1 cellular context compared by ENCODE assay signal in the genomic region with DNA sequence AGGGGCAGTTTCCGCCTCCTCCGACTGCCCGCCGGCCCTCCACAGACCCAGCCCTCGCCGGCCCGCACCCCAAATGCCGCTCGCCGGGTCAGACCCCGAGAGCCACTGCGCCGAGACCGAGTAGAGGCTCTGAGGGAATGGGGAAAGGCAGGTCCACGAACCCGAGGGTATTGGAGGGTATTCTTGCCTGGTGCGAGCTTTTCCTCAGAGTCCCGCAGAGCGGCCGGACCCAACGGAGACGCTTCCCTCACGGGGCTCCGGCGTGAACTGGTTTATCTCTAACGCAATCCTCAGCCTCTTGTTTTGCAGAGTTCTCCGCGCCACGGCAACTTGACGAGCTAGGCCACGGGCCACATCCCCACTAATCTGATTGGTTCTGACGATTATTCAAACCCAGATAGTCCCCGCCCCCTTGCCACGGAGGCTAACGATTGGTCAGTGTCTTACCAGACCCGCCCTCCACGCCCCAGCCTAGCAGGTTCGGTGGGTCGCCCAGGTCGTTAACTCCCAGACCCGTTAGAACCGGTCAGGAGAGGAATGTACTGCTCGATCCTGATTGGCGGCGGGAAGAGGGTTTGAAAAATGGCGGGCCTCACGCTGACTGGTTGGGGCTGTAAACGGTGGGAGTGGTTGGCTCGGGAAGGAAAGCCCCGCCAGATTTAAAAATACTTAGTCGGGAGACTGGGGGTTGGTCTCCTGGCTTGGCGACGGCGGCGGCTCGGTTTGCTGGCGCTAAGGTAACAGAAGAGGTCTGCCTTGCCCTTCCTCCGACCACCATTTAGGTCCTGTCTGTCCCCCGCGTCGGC.
TF ChIP-seq lines count a peak whose summit lies in the region.

A gene (minus strand): TSS at position 274 of the 806 bp plus-strand sequence. CDS start 709 bp downstream, outside the sequence.

TF ChIP-seq in GM12878, 131 proteins besides CTCF, POLR2A, EP300 and RAD21 (continued from another document and continues in another):
- TF ChIP-seq, protein P1, sequence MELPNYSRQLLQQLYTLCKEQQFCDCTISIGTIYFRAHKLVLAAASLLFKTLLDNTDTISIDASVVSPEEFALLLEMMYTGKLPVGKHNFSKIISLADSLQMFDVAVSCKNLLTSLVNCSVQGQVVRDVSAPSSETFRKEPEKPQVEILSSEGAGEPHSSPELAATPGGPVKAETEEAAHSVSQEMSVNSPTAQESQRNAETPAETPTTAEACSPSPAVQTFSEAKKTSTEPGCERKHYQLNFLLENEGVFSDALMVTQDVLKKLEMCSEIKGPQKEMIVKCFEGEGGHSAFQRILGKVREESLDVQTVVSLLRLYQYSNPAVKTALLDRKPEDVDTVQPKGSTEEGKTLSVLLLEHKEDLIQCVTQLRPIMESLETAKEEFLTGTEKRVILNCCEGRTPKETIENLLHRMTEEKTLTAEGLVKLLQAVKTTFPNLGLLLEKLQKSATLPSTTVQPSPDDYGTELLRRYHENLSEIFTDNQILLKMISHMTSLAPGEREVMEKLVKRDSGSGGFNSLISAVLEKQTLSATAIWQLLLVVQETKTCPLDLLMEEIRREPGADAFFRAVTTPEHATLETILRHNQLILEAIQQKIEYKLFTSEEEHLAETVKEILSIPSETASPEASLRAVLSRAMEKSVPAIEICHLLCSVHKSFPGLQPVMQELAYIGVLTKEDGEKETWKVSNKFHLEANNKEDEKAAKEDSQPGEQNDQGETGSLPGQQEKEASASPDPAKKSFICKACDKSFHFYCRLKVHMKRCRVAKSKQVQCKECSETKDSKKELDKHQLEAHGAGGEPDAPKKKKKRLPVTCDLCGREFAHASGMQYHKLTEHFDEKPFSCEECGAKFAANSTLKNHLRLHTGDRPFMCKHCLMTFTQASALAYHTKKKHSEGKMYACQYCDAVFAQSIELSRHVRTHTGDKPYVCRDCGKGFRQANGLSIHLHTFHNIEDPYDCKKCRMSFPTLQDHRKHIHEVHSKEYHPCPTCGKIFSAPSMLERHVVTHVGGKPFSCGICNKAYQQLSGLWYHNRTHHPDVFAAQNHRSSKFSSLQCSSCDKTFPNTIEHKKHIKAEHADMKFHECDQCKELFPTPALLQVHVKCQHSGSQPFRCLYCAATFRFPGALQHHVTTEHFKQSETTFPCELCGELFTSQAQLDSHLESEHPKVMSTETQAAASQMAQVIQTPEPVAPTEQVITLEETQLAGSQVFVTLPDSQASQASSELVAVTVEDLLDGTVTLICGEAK (IDR thresholded peaks at IDR 0.05; ENCODE audit: borderline replicate concordance), result no peak
- TF ChIP-seq MTA2 (IDR thresholded peaks at IDR 0.05; ENCODE audit: low read depth) (no peak), SRF (IDR thresholded peaks at IDR 0.05; ENCODE audit: low read depth in 2 of 2, low read length in 2 of 2) (0 out of 4 replicates have a peak, but pooled peaks of 1 of the 2 experiments have one; percentile 8), NR2F1 (conservative IDR thresholded peaks at IDR 0.05) (0 out of 2 replicates have a peak, but pooled peaks have one; percentile 39), KDM1A (IDR thresholded peaks at IDR 0.05; ENCODE audit: borderline replicate concordance) (no peak), ASH2L (IDR thresholded peaks at IDR 0.05; ENCODE audit: borderline replicate concordance, low read depth) (no peak), RBBP5 (conservative IDR thresholded peaks at IDR 0.05) (no peak), BCL11A (IDR thresholded peaks at IDR 0.05; ENCODE audit: low read depth, low read length) (no peak), STAT1 (conservative IDR thresholded peaks at IDR 0.05) (peak; percentile 80; the same call in 1 of the 2 replicates), MYC (IDR thresholded peaks at IDR 0.05; ENCODE audit: insufficient read depth, insufficient read length, insufficient replicate concordance, low read length, severe bottlenecking) (peak; percentile 44), ZNF217 (IDR thresholded peaks at IDR 0.05) (no peak), HDAC2 (IDR thresholded peaks at IDR 0.05) (no peak), CBX5 (IDR thresholded peaks at IDR 0.05; ENCODE audit: low read depth) (0 out of 2 replicates have a peak, but pooled peaks have one; percentile 65), SREBF2 (IDR thresholded peaks at IDR 0.05; ENCODE audit: low read length) (no peak), ZBED1 (IDR thresholded peaks at IDR 0.05; ENCODE audit: borderline replicate concordance) (peak; percentile 58; the same call in 1 of the 2 replicates), MEF2B (IDR thresholded peaks at IDR 0.05; ENCODE audit: partially characterized antibody, poor library complexity, severe bottlenecking) (peak; percentile 73), MTA3 (IDR thresholded peaks at IDR 0.05; ENCODE audit: borderline replicate concordance, low read length) (no peak), YBX1 (IDR thresholded peaks at IDR 0.05) (no peak), BRCA1 (IDR thresholded peaks at IDR 0.05; ENCODE audit: low read depth, low read length) (no peak), SUPT20H (IDR thresholded peaks at IDR 0.05; ENCODE audit: borderline replicate concordance, control insufficient read depth, low read depth, low read length) (no peak), ZNF622 (IDR thresholded peaks at IDR 0.05) (peak; percentile 81), RCOR1 (conservative IDR thresholded peaks at IDR 0.05; ENCODE audit: low read depth, low read length) (0 out of 2 replicates have a peak, but pooled peaks have one; percentile 56), CHD2 (IDR thresholded peaks at IDR 0.05; ENCODE audit: borderline replicate concordance, low read depth, low read length) (peak; percentile 90), JUND (IDR thresholded peaks at IDR 0.05; ENCODE audit: low read depth, low read length) (no peak), YY1 (IDR thresholded peaks at IDR 0.05; ENCODE audit: low read depth, low read length) (peak; percentile 49; the same call in 1 of the 2 replicates), SREBF1 (IDR thresholded peaks at IDR 0.05; ENCODE audit: low read length) (no peak), SUZ12 (IDR thresholded peaks at IDR 0.05; ENCODE audit: unreplicated experiment) (no peak), RFX5 (IDR thresholded peaks at IDR 0.05; ENCODE audit: low read depth, low read length) (peak; percentile 75; the same call in 1 of the 2 replicates), TARDBP (IDR thresholded peaks at IDR 0.05; ENCODE audit: borderline replicate concordance) (no peak), LARP7 (IDR thresholded peaks at IDR 0.05) (peak; percentile 92), RB1 (IDR thresholded peaks at IDR 0.05; ENCODE audit: borderline replicate concordance) (0 out of 2 replicates have a peak, but pooled peaks have one; percentile 81), FOXK2 (IDR thresholded peaks at IDR 0.05) (no peak), SMAD1 (IDR thresholded peaks at IDR 0.05; ENCODE audit: low read depth, partially characterized antibody) (peak; percentile 91), CHD1 (IDR thresholded peaks at IDR 0.05; ENCODE audit: low read depth, low read length) (peak; percentile 68; the same call in 1 of the 2 replicates), NRF1 (conservative IDR thresholded peaks at IDR 0.05; ENCODE audit: low read depth, low read length) (no peak), SMC3 (IDR thresholded peaks at IDR 0.05; ENCODE audit: borderline replicate concordance, low read length) (no peak)
- TF ChIP-seq, protein P2, sequence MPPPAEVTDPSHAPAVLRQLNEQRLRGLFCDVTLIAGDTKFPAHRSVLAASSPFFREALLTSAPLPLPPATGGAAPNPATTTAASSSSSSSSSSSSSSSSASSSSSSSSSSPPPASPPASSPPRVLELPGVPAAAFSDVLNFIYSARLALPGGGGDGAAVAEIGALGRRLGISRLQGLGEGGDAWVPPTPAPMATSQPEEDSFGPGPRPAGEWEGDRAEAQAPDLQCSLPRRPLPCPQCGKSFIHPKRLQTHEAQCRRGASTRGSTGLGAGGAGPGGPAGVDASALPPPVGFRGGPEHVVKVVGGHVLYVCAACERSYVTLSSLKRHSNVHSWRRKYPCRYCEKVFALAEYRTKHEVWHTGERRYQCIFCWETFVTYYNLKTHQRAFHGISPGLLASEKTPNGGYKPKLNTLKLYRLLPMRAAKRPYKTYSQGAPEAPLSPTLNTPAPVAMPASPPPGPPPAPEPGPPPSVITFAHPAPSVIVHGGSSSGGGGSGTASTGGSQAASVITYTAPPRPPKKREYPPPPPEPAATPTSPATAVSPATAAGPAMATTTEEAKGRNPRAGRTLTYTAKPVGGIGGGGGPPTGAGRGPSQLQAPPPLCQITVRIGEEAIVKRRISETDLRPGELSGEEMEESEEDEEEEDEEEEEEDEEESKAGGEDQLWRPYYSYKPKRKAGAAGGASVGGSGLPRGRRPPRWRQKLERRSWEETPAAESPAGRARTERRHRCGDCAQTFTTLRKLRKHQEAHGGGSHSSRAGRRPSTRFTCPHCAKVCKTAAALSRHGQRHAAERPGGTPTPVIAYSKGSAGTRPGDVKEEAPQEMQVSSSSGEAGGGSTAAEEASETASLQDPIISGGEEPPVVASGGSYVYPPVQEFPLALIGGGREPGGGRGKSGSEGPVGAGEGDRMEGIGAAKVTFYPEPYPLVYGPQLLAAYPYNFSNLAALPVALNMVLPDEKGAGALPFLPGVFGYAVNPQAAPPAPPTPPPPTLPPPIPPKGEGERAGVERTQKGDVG (CRISPR knock-in tag; IDR thresholded peaks at IDR 0.05), result no peak
- TF ChIP-seq, protein P3, sequence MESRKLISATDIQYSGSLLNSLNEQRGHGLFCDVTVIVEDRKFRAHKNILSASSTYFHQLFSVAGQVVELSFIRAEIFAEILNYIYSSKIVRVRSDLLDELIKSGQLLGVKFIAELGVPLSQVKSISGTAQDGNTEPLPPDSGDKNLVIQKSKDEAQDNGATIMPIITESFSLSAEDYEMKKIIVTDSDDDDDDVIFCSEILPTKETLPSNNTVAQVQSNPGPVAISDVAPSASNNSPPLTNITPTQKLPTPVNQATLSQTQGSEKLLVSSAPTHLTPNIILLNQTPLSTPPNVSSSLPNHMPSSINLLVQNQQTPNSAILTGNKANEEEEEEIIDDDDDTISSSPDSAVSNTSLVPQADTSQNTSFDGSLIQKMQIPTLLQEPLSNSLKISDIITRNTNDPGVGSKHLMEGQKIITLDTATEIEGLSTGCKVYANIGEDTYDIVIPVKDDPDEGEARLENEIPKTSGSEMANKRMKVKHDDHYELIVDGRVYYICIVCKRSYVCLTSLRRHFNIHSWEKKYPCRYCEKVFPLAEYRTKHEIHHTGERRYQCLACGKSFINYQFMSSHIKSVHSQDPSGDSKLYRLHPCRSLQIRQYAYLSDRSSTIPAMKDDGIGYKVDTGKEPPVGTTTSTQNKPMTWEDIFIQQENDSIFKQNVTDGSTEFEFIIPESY (IDR thresholded peaks at IDR 0.05), result no peak
- TF ChIP-seq, protein P4, sequence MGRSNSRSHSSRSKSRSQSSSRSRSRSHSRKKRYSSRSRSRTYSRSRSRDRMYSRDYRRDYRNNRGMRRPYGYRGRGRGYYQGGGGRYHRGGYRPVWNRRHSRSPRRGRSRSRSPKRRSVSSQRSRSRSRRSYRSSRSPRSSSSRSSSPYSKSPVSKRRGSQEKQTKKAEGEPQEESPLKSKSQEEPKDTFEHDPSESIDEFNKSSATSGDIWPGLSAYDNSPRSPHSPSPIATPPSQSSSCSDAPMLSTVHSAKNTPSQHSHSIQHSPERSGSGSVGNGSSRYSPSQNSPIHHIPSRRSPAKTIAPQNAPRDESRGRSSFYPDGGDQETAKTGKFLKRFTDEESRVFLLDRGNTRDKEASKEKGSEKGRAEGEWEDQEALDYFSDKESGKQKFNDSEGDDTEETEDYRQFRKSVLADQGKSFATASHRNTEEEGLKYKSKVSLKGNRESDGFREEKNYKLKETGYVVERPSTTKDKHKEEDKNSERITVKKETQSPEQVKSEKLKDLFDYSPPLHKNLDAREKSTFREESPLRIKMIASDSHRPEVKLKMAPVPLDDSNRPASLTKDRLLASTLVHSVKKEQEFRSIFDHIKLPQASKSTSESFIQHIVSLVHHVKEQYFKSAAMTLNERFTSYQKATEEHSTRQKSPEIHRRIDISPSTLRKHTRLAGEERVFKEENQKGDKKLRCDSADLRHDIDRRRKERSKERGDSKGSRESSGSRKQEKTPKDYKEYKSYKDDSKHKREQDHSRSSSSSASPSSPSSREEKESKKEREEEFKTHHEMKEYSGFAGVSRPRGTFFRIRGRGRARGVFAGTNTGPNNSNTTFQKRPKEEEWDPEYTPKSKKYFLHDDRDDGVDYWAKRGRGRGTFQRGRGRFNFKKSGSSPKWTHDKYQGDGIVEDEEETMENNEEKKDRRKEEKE (IDR thresholded peaks at IDR 0.05), result no peak
- TF ChIP-seq, protein P5, sequence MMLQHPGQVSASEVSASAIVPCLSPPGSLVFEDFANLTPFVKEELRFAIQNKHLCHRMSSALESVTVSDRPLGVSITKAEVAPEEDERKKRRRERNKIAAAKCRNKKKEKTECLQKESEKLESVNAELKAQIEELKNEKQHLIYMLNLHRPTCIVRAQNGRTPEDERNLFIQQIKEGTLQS (IDR thresholded peaks at IDR 0.05; ENCODE audit: borderline replicate concordance, extremely low read depth, low read depth, low read length), result no peak
- TF ChIP-seq, protein P6, sequence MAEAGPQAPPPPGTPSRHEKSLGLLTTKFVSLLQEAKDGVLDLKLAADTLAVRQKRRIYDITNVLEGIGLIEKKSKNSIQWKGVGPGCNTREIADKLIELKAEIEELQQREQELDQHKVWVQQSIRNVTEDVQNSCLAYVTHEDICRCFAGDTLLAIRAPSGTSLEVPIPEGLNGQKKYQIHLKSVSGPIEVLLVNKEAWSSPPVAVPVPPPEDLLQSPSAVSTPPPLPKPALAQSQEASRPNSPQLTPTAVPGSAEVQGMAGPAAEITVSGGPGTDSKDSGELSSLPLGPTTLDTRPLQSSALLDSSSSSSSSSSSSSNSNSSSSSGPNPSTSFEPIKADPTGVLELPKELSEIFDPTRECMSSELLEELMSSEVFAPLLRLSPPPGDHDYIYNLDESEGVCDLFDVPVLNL (IDR thresholded peaks at IDR 0.05; ENCODE audit: low read depth, low read length), result peak; percentile 98
- TF ChIP-seq, protein P7, sequence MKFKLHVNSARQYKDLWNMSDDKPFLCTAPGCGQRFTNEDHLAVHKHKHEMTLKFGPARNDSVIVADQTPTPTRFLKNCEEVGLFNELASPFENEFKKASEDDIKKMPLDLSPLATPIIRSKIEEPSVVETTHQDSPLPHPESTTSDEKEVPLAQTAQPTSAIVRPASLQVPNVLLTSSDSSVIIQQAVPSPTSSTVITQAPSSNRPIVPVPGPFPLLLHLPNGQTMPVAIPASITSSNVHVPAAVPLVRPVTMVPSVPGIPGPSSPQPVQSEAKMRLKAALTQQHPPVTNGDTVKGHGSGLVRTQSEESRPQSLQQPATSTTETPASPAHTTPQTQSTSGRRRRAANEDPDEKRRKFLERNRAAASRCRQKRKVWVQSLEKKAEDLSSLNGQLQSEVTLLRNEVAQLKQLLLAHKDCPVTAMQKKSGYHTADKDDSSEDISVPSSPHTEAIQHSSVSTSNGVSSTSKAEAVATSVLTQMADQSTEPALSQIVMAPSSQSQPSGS (IDR thresholded peaks at IDR 0.05; ENCODE audit: low read length), result no peak
